In genomic region chr6:35178932-35179832, GRCh38 we compare ENCODE assay signal across 16 cellular contexts. TPM values are rescaled to one million over a fixed set of nuclear protein-coding genes. Genes with fewer than 3 reads are reported as not detected.
DNase-seq lines count a peak whose midpoint lies in the region; ATAC-seq and TF ChIP-seq lines count a peak whose summit lies in the region.
"Had no signal": no experiment of that assay in that cellular context is flagged by ENCODE, and none has a peak within 500 bp of the region (broad histone marks: within the 10 kb centered on the region; RNA-seq: fewer than 3 reads in every experiment).

No MANE protein-coding gene starts in this region.

- no peaks in the 10 kb centered on the region for H3F3A ChIP-seq in Loucy (ENCODE audit: low read depth)

- intact Hi-C loops in thyroid gland (cut with DNase I), result no loop called here

- H3K9me3 Mint-ChIP-seq in endodermal cell, result no peaks in the 10 kb centered on the region
- H3K9me3 Mint-ChIP-seq: activated naive CD8-positive, alpha-beta T cell treated with anti-CD3 and anti-CD28 coated beads for 36 hours had no signal

- no peaks in the 10 kb centered on the region for H3K36me3 ChIP-seq in Loucy (ENCODE audit: insufficient read depth, low read length)
- H3K36me3 ChIP-seq in endodermal cell (ENCODE audit: control insufficient read depth, insufficient read depth, low read length), result no peaks in the 10 kb centered on the region
- no peaks in the 10 kb centered on the region for H3K36me3 ChIP-seq in thyroid gland
- H3K36me3 ChIP-seq: neutrophil, stomach had no signal

- H3K27me3 ChIP-seq in Loucy (ENCODE audit: insufficient read depth, low read length, poor library complexity, severe bottlenecking), result no peaks in the 10 kb centered on the region
- peaks cover 59% of the 10 kb centered on the region for H3K27me3 ChIP-seq in endodermal cell (ENCODE audit: control insufficient read depth, insufficient read depth, low read length, poor library complexity, severe bottlenecking)
- no peaks in the 10 kb centered on the region for H3K27me3 ChIP-seq in thyroid gland
- H3K27me3 ChIP-seq: stomach had no signal

- 80 to 90% methylated on average over 2 to 5 of the region's 5 CpGs for WGBS in endodermal cell (ENCODE audit: insufficient coverage in 1 of 2, insufficient read length in 1 of 2), 2 experiments
- 79 to 86% methylated on average over 3 to 5 of the region's 5 CpGs for WGBS in thyroid gland, 2 donors

- peaks cover 11% of the 10 kb centered on the region for H3K4me1 Mint-ChIP-seq in endodermal cell
- H3K4me1 Mint-ChIP-seq: activated naive CD8-positive, alpha-beta T cell treated with anti-CD3 and anti-CD28 coated beads for 36 hours had no signal

- TF ChIP-seq CTCF in Loucy (conservative IDR thresholded peaks at IDR 0.05; ENCODE audit: low read length) (0 out of 2 replicates have a peak, but pooled peaks have one; percentile 28), endodermal cell (conservative IDR thresholded peaks at IDR 0.05) (peak; percentile 54), thyroid gland (IDR thresholded peaks at IDR 0.05) (peak in 2 of 6 experiments; percentile 11 to 35), foreskin fibroblast (IDR thresholded peaks at IDR 0.05; ENCODE audit: low read depth, low read length) (no peak)

- peaks cover 43% of the 10 kb centered on the region for H3K27me3 Mint-ChIP-seq in endodermal cell (ENCODE audit: insufficient read depth)

- H3K4me2 ChIP-seq in Loucy (ENCODE audit: low read depth, low read length, poor library complexity, severe bottlenecking), result no peak overlapping the region

- H3K27ac Mint-ChIP-seq in endodermal cell, result no peak overlapping the region
- H3K27ac Mint-ChIP-seq: activated naive CD8-positive, alpha-beta T cell treated with anti-CD3 and anti-CD28 coated beads for 36 hours; CD4-positive, CD25-positive, alpha-beta regulatory T cell had no signal

- H3K4me3 Mint-ChIP-seq in endodermal cell, result no peak overlapping the region
- H3K4me3 Mint-ChIP-seq: activated naive CD8-positive, alpha-beta T cell treated with anti-CD3 and anti-CD28 coated beads for 36 hours; CD4-positive, CD25-positive, alpha-beta regulatory T cell had no signal

- H3K27ac ChIP-seq in endodermal cell (ENCODE audit: low read depth, low read length) (no peak overlapping the region), thyroid gland (peak overlapping the region; percentile 44 to 98 (median 97))
- H3K27ac ChIP-seq: neutrophil, stomach had no signal

- H3K4me1 ChIP-seq in Loucy (ENCODE audit: insufficient read depth, low read length, poor library complexity, severe bottlenecking), result no peaks in the 10 kb centered on the region
- H3K4me1 ChIP-seq in endodermal cell (ENCODE audit: control insufficient read depth, insufficient read depth, low read length), result peaks cover 3% of the 10 kb centered on the region
- peaks cover 35 to 56% of the 10 kb centered on the region in 2 donors for H3K4me1 ChIP-seq in thyroid gland

- H3K79me2 ChIP-seq in Loucy (ENCODE audit: insufficient read depth, low read length), result no peaks in the 10 kb centered on the region

- H3K4me3 ChIP-seq in Loucy (ENCODE audit: low read length, poor library complexity, severe bottlenecking) (no peak overlapping the region), endodermal cell (ENCODE audit: low read length) (no peak overlapping the region), thyroid gland (replicated peaks in 1 of 3) (no peak overlapping the region), foreskin fibroblast (ENCODE audit: low read depth in 1 of 2, low read length in 2 of 2) (no peak overlapping the region)
- H3K4me3 ChIP-seq: stomach had no signal

- H3K9me2 ChIP-seq in Loucy (replicated peaks; ENCODE audit: low read depth, low read length), result no peaks in the 10 kb centered on the region

- H3K9me3 ChIP-seq in Loucy (ENCODE audit: insufficient read depth, low read depth, low read length) (no peaks in the 10 kb centered on the region), endodermal cell (ENCODE audit: control insufficient read depth, low read length) (no peaks in the 10 kb centered on the region), thyroid gland (no peaks in the 10 kb centered on the region)
- H3K9me3 ChIP-seq: neutrophil, stomach had no signal

- no peaks in the 10 kb centered on the region for H4K20me1 ChIP-seq in Loucy (ENCODE audit: insufficient read depth, low read length, poor library complexity, severe bottlenecking)

- no peak for TF ChIP-seq POLR2A in thyroid gland (IDR thresholded peaks at IDR 0.05)

- H3K36me3 Mint-ChIP-seq in endodermal cell (ENCODE audit: low read depth), result no peaks in the 10 kb centered on the region
- H3K36me3 Mint-ChIP-seq: activated naive CD8-positive, alpha-beta T cell treated with anti-CD3 and anti-CD28 coated beads for 36 hours; CD4-positive, CD25-positive, alpha-beta regulatory T cell had no signal

- H2AFZ ChIP-seq in Loucy (ENCODE audit: low read length), result no peak overlapping the region; the same call in 1 of the 2 replicates

- ATAC-seq in GM19324 (IDR thresholded peaks at IDR 0.05; ENCODE audit: low FRiP score, unreplicated experiment), result peak; percentile 49
- ATAC-seq: esophagus mucosa had no signal

- DNase-seq in endodermal cell, result peak; percentile 77
- peak; percentile 41 to 61 for DNase-seq in thyroid gland
- no peak for DNase-seq in foreskin fibroblast
- no peak for DNase-seq in glomerular visceral epithelial cell (ENCODE audit: extremely low spot score)
- no peak for DNase-seq in T1000 (lab: John Stamatoyannopoulos, UW)
- DNase-seq: activated CD8-positive, alpha-beta memory T cell treated with anti-CD3 and anti-CD28 coated beads, Interleukin-2, amount 50 U/mL, for 48 hours; activated naive CD8-positive, alpha-beta T cell treated with anti-CD3 and anti-CD28 coated beads for 36 hours; CD4-positive, CD25-positive, alpha-beta regulatory T cell; GF-D8; NCI-H2081; small intestine; stomach had no signal

- H3K9ac ChIP-seq in Loucy (ENCODE audit: low read depth, low read length, poor library complexity, severe bottlenecking), result no peak overlapping the region
- no peak overlapping the region for H3K9ac ChIP-seq in endodermal cell (ENCODE audit: extremely low read depth, low read length, poor library complexity, severe bottlenecking)

RNA-seq across cellular contexts. Expression of gene SCUBE3, which starts 34.6 kb away (rescaled TPM):
- total RNA-seq in endodermal cell, result under 1 TPM; 0.27 to 0.86 TPM
- 22.4 TPM for polyA plus RNA-seq in endodermal cell (2013, experiment 1 of 2)
- 18.8 TPM for polyA plus RNA-seq in endodermal cell (2013, experiment 2 of 2)
- total RNA-seq in thyroid gland, result 100 to 1,000 TPM in 1 of 4 donors, 10 to 100 TPM in 3; 45.5 to 119 (median 66.3) TPM
- total RNA-seq: activated naive CD8-positive, alpha-beta T cell treated with anti-CD3 and anti-CD28 coated beads for 36 hours; CD4-positive, CD25-positive, alpha-beta regulatory T cell had no signal

RNA-seq across cellular contexts. Expression of gene TCP11, which starts 38.0 kb away (rescaled TPM):
- total RNA-seq in endodermal cell, result not detected
- polyA plus RNA-seq in endodermal cell (2013, experiment 1 of 2), result 1.1 TPM
- 0.21 TPM for polyA plus RNA-seq in endodermal cell (2013, experiment 2 of 2)
- 1 to 10 TPM in 2 of 4 donors, not detected in 2; 1.0 to 2.8 TPM for total RNA-seq in thyroid gland
- total RNA-seq: activated naive CD8-positive, alpha-beta T cell treated with anti-CD3 and anti-CD28 coated beads for 36 hours; CD4-positive, CD25-positive, alpha-beta regulatory T cell; esophagus mucosa had no signal
- polyA plus RNA-seq: CD4-positive, CD25-positive, alpha-beta regulatory T cell; small intestine had no signal

Comparison
In these comparisons a context has a peak if more than half of its experiments do, and no peak if none do; other contexts are left out.
1. DNase-seq: peak in endodermal cell (single experiment) and thyroid gland (2 of 2); none in foreskin fibroblast (0 of 2), glomerular visceral epithelial cell (single experiment) and T1000 (single experiment).
2. RNA of gene SCUBE3, which starts 34.6 kb away (total RNA-seq): 45.5 to 119 TPM in thyroid gland; 0.27 to 0.86 TPM in endodermal cell; every median in the first group is over 10 times any median in the second.